8 cellular contexts compared by ENCODE assay signal in genomic region chr5:54895816-54896341, GRCh38.
DNase-seq lines count a peak whose midpoint lies in the region; ATAC-seq and TF ChIP-seq lines count a peak whose summit lies in the region.

No MANE protein-coding gene starts in this region.

- no peaks in the 10 kb centered on the region for H3K36me3 Mint-ChIP-seq in stimulated activated naive B cell treated with anti-CD40 and anti-IgM and Interleukin-4, amounts not matched to agents 10 μg/mL and 1 μg/mL and 100 μg/mL, for 72 hours

- H3K4me3 ChIP-seq in WI38 (ENCODE audit: low read depth, low read length): no peak overlapping the region
- no peak overlapping the region for H3K4me3 ChIP-seq in heart left ventricle

- TF ChIP-seq CTCF in LNCAP (IDR thresholded peaks at IDR 0.05) (peak; percentile 72), WI38 (IDR thresholded peaks at IDR 0.05; ENCODE audit: low read depth, low read length) (peak; percentile 38; the same call in 1 of the 2 replicates), heart left ventricle (IDR thresholded peaks at IDR 0.05) (peak; percentile 18 to 61 (median 44))

- H3K4me1 Mint-ChIP-seq in stimulated activated naive B cell treated with anti-CD40 and anti-IgM and Interleukin-4, amounts not matched to agents 10 μg/mL and 1 μg/mL and 100 μg/mL, for 72 hours: peaks cover 4 to 5% of the 10 kb centered on the region in 2 donors

- intact Hi-C loops in heart left ventricle (cut with DNase I): no loop called here

- H3K4me3 Mint-ChIP-seq in stimulated activated naive B cell treated with anti-CD40 and anti-IgM and Interleukin-4, amounts not matched to agents 10 μg/mL and 1 μg/mL and 100 μg/mL, for 72 hours: peak overlapping the region in 1 of 2 donors; percentile 59

- 29 to 36% (median 32%) methylated on average over 6 of the region's 6 CpGs for WGBS in heart left ventricle, 4 donors

- H3K9me3 Mint-ChIP-seq in stimulated activated naive B cell treated with anti-CD40 and anti-IgM and Interleukin-4, amounts not matched to agents 10 μg/mL and 1 μg/mL and 100 μg/mL, for 72 hours: peaks cover 0 to 2% of the 10 kb centered on the region in 2 donors

- H3K9me3 ChIP-seq in heart left ventricle: no peaks in the 10 kb centered on the region

- DNase-seq in SHP77 (lab: John Stamatoyannopoulos, UW) (peak; percentile 46 to 60), SHP77 treated with DMSO at 0.1 percent for 48 hours (lab: John Stamatoyannopoulos, UW) (no peak), heart left ventricle (peak in 2 of 5 donors; percentile 25 to 27)
- no peak for DNase-seq in stimulated activated naive B cell treated with anti-CD40 and anti-IgM and Interleukin-4, amounts not matched to agents 10 μg/mL and 1 μg/mL and 100 μg/mL, for 72 hours

- H3K27ac Mint-ChIP-seq in stimulated activated naive B cell treated with anti-CD40 and anti-IgM and Interleukin-4, amounts not matched to agents 10 μg/mL and 1 μg/mL and 100 μg/mL, for 72 hours: peak overlapping the region; percentile 48

- ATAC-seq in heart left ventricle: peak in 3 of 4 donors; percentile 65 to 69 (median 69)
- peak; percentile 38 to 41 for ATAC-seq in stimulated activated naive B cell treated with anti-CD40 and anti-IgM and Interleukin-4, amounts not matched to agents 10 μg/mL and 1 μg/mL and 100 μg/mL, for 72 hours (replicated peaks)
- no peak for ATAC-seq in HG03439 (IDR thresholded peaks at IDR 0.05; ENCODE audit: unreplicated experiment)
- no peak for ATAC-seq in GM18907 (IDR thresholded peaks at IDR 0.05; ENCODE audit: unreplicated experiment)

- no peak overlapping the region for H3K27ac ChIP-seq in heart left ventricle

- H3K27me3 ChIP-seq in heart left ventricle: peaks cover 0 to 10% (median 0%) of the 10 kb centered on the region in 9 donors

- TF ChIP-seq POLR2A in heart left ventricle (IDR thresholded peaks at IDR 0.05): no peak

- no peaks in the 10 kb centered on the region for H3K36me3 ChIP-seq in heart left ventricle

- H3K4me1 ChIP-seq in heart left ventricle: peaks cover 0 to 5% (median 0%) of the 10 kb centered on the region in 12 donors

- H3K27me3 Mint-ChIP-seq in stimulated activated naive B cell treated with anti-CD40 and anti-IgM and Interleukin-4, amounts not matched to agents 10 μg/mL and 1 μg/mL and 100 μg/mL, for 72 hours: peaks cover 40 to 66% of the 10 kb centered on the region in 2 donors

Comparison
In these comparisons a context has a peak if more than half of its experiments do, and no peak if none do; other contexts are left out.
1. DNase-seq: peak in SHP77 (2 of 2); none in SHP77 treated with DMSO at 0.1 percent for 48 hours (single experiment) and stimulated activated naive B cell treated with anti-CD40 and anti-IgM and Interleukin-4, amounts not matched to agents 10 μg/mL and 1 μg/mL and 100 μg/mL, for 72 hours (single experiment).
2. ATAC-seq: peak in heart left ventricle (3 of 4) and stimulated activated naive B cell treated with anti-CD40 and anti-IgM and Interleukin-4, amounts not matched to agents 10 μg/mL and 1 μg/mL and 100 μg/mL, for 72 hours (2 of 2); none in HG03439 (single experiment) and GM18907 (single experiment).
3. Peak in every context shown above with its lines, with median percentiles within 50 percentile points of each other: CTCF ChIP-seq.